Comparison of ENCODE assay signal across 1 cellular context in genomic region chr11:88357323-88358039, GRCh38.
TF ChIP-seq lines count a peak whose summit lies in the region.

No MANE protein-coding gene starts in this region.

TF ChIP-seq in K562, 482 proteins besides CTCF, POLR2A, EP300 and RAD21 (continued from another document):
- TF ChIP-seq ATF3 (IDR thresholded peaks at IDR 0.05): peak; percentile 76
- no peak for TF ChIP-seq ATF3 (CRISPR knock-in tag; conservative IDR thresholded peaks at IDR 0.05)
- TF ChIP-seq CXXC5 (CRISPR knock-in tag; IDR thresholded peaks at IDR 0.05): no peak
- TF ChIP-seq TARDBP (IDR thresholded peaks at IDR 0.05): no peak
- TF ChIP-seq, protein P1, sequence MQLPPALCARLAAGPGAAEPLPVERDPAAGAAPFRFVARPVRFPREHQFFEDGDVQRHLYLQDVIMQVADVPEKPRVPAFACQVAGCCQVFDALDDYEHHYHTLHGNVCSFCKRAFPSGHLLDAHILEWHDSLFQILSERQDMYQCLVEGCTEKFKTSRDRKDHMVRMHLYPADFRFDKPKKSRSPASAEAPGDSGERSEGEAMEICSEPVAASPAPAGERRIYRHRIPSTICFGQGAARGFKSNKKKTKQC (CRISPR knock-in tag; IDR thresholded peaks at IDR 0.05): no peak
- TF ChIP-seq CAMTA2 (CRISPR knock-in tag; conservative IDR thresholded peaks at IDR 0.05): no peak
- TF ChIP-seq ZNF165 (CRISPR knock-in tag; IDR thresholded peaks at IDR 0.05; ENCODE audit: borderline replicate concordance): no peak
- TF ChIP-seq CBX2 (IDR thresholded peaks at IDR 0.05; ENCODE audit: insufficient read depth, low read length, poor library complexity, severe bottlenecking): no peak
- TF ChIP-seq SIRT6 (IDR thresholded peaks at IDR 0.05; ENCODE audit: low read depth, low read length): no peak
- no peak for TF ChIP-seq RFX1 (IDR thresholded peaks at IDR 0.05)
- no peak for TF ChIP-seq SREBF1 (IDR thresholded peaks at IDR 0.05; ENCODE audit: borderline replicate concordance, low read depth, low read length)
- TF ChIP-seq, protein P2, sequence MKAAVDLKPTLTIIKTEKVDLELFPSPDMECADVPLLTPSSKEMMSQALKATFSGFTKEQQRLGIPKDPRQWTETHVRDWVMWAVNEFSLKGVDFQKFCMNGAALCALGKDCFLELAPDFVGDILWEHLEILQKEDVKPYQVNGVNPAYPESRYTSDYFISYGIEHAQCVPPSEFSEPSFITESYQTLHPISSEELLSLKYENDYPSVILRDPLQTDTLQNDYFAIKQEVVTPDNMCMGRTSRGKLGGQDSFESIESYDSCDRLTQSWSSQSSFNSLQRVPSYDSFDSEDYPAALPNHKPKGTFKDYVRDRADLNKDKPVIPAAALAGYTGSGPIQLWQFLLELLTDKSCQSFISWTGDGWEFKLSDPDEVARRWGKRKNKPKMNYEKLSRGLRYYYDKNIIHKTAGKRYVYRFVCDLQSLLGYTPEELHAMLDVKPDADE (conservative IDR thresholded peaks at IDR 0.05; ENCODE audit: control insufficient read depth, low read depth, low read length): no peak
- TF ChIP-seq PYGO2 (tag; IDR thresholded peaks at IDR 0.05): no peak
- no peak for TF ChIP-seq E2F5 (CRISPR knock-in tag; IDR thresholded peaks at IDR 0.05)
- TF ChIP-seq XRCC4 (IDR thresholded peaks at IDR 0.05; ENCODE audit: extremely low read depth, insufficient read depth, insufficient read length): no peak
- no peak for TF ChIP-seq ZBTB7A (IDR thresholded peaks at IDR 0.05; ENCODE audit: borderline replicate concordance, control insufficient read depth, low read depth, low read length)
- TF ChIP-seq ZNF133 (CRISPR knock-in tag; IDR thresholded peaks at IDR 0.05): no peak
- TF ChIP-seq PREB (CRISPR knock-in tag; IDR thresholded peaks at IDR 0.05): no peak
- no peak for TF ChIP-seq NRF1 (conservative IDR thresholded peaks at IDR 0.05 in 1 of 2, IDR thresholded peaks at IDR 0.05 in 1 of 2)
- no peak for TF ChIP-seq NR1H2 (CRISPR knock-in tag; IDR thresholded peaks at IDR 0.05)
- TF ChIP-seq CBX3 (IDR thresholded peaks at IDR 0.05; ENCODE audit: borderline replicate concordance in 1 of 2, low read length in 2 of 2): no peak
- TF ChIP-seq, protein P3, sequence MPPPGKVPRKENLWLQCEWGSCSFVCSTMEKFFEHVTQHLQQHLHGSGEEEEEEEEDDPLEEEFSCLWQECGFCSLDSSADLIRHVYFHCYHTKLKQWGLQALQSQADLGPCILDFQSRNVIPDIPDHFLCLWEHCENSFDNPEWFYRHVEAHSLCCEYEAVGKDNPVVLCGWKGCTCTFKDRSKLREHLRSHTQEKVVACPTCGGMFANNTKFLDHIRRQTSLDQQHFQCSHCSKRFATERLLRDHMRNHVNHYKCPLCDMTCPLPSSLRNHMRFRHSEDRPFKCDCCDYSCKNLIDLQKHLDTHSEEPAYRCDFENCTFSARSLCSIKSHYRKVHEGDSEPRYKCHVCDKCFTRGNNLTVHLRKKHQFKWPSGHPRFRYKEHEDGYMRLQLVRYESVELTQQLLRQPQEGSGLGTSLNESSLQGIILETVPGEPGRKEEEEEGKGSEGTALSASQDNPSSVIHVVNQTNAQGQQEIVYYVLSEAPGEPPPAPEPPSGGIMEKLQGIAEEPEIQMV (tag; conservative IDR thresholded peaks at IDR 0.05; ENCODE audit: low read depth): no peak
- TF ChIP-seq BCOR (IDR thresholded peaks at IDR 0.05): 0 out of 2 replicates have a peak, but pooled peaks have one; percentile 27
- 0 out of 2 replicates have a peak, but pooled peaks have one; percentile 57 for TF ChIP-seq LEF1 (IDR thresholded peaks at IDR 0.05)
- TF ChIP-seq KHSRP (IDR thresholded peaks at IDR 0.05): no peak
- no peak for TF ChIP-seq ZNF324 (CRISPR knock-in tag; IDR thresholded peaks at IDR 0.05)
- TF ChIP-seq, protein P4, sequence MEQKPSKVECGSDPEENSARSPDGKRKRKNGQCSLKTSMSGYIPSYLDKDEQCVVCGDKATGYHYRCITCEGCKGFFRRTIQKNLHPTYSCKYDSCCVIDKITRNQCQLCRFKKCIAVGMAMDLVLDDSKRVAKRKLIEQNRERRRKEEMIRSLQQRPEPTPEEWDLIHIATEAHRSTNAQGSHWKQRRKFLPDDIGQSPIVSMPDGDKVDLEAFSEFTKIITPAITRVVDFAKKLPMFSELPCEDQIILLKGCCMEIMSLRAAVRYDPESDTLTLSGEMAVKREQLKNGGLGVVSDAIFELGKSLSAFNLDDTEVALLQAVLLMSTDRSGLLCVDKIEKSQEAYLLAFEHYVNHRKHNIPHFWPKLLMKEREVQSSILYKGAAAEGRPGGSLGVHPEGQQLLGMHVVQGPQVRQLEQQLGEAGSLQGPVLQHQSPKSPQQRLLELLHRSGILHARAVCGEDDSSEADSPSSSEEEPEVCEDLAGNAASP (IDR thresholded peaks at IDR 0.05): no peak
- TF ChIP-seq ZEB2 (IDR thresholded peaks at IDR 0.05): 0 out of 2 replicates have a peak, but pooled peaks have one; percentile 40
- peak; percentile 94 for TF ChIP-seq C11orf30 (IDR thresholded peaks at IDR 0.05; ENCODE audit: low read depth)
- no peak for TF ChIP-seq NR2C2 (CRISPR knock-in tag; IDR thresholded peaks at IDR 0.05)
- TF ChIP-seq NR2C2 (tag; IDR thresholded peaks at IDR 0.05): no peak
- peak in 1 of 2 experiments; percentile 33; a peak in 1 of 4 replicates for TF ChIP-seq ARNT (IDR thresholded peaks at IDR 0.05)
- no peak for TF ChIP-seq POLR2H (tag; IDR thresholded peaks at IDR 0.05; ENCODE audit: low read depth)
- no peak for TF ChIP-seq EGR1 (conservative IDR thresholded peaks at IDR 0.05)
- no peak for TF ChIP-seq ZNF184 (CRISPR knock-in tag; IDR thresholded peaks at IDR 0.05)
